10 cellular contexts compared by ENCODE assay signal in genomic region chr16:29641561-29641960, GRCh38. TPM values are rescaled to one million over a fixed set of nuclear protein-coding genes. Genes with fewer than 3 reads are reported as not detected.
DNase-seq lines count a peak whose midpoint lies in the region; ATAC-seq and TF ChIP-seq lines count a peak whose summit lies in the region.
"Had no signal": no experiment of that assay in that cellular context is flagged by ENCODE, and none has a peak within 500 bp of the region (broad histone marks: within the 10 kb centered on the region; RNA-seq: fewer than 3 reads in every experiment).

No MANE protein-coding gene starts in this region.

- H2AFZ ChIP-seq in H9 (ENCODE audit: low read length), result no peak overlapping the region

- no peak overlapping the region for H2BK120ac ChIP-seq in H9 (ENCODE audit: low read depth, low read length, poor library complexity, severe bottlenecking)

- H3K56ac ChIP-seq in H9 (ENCODE audit: insufficient read length, low read depth, low read length), result no peak overlapping the region

- H2BK5ac ChIP-seq in H9 (ENCODE audit: insufficient read length, low read length), result no peak overlapping the region

- no peak overlapping the region for H3K4ac ChIP-seq in H9 (ENCODE audit: low read depth, low read length)

- H3K79me1 ChIP-seq in H9 (ENCODE audit: insufficient read depth, low read depth, low read length, poor library complexity, severe bottlenecking), result no peaks in the 10 kb centered on the region

- no peak for DNase-seq in CD4-positive, alpha-beta T cell
- DNase-seq in H9 (no peak), WTC11 (ENCODE audit: low spot score) (no peak), mesothelial cell of epicardium (ENCODE audit: low spot score in 2 of 2, unreplicated experiment in 2 of 2) (no peak), NCI-H2081 treated with DMSO at 0.1 percent for 48 hours (lab: John Stamatoyannopoulos, UW) (no peak)
- no peak for DNase-seq in activated CD4-positive, alpha-beta T cell treated with anti-CD3 and anti-CD28 coated beads, Interleukin-2, amount 50 U/mL, for 4 hours
- no peak for DNase-seq in stimulated activated CD4-positive, alpha-beta T cell treated with anti-CD3 and anti-CD28 coated beads, Interleukin-4, amount 100 ng/mL, for 24 hours
- DNase-seq: effector CD4-positive, alpha-beta T cell; kidney glomerular epithelial cell had no signal

- H3K27ac ChIP-seq in CD4-positive, alpha-beta T cell (ENCODE audit: low read depth, low read length), result no peak overlapping the region
- H3K27ac ChIP-seq in H9 (ENCODE audit: insufficient read length, low read depth, low read length), result no peak overlapping the region

- H4K5ac ChIP-seq in H9 (ENCODE audit: insufficient read length, low read depth, low read length), result no peak overlapping the region

- no peaks in the 10 kb centered on the region for H3K23me2 ChIP-seq in H9 (ENCODE audit: insufficient read length, low read depth, low read length, poor library complexity, severe bottlenecking)

- POLR2A ChIA-PET in CD4-positive, alpha-beta T cell (lab: Charles Lee), result interaction anchor here (0.7 to 1.6 kb wide), 4 partner anchors 22 to 97 kb away, joined by 3 to 6 read pairs (median 4); partner anchors contain the start of gene SPN
- POLR2A ChIA-PET in WTC11 (lab: Charles Lee), result no interaction called here

- no peaks in the 10 kb centered on the region for H3K27me3 ChIP-seq in CD4-positive, alpha-beta T cell (ENCODE audit: control insufficient read depth, insufficient read depth, low read length)
- no peaks in the 10 kb centered on the region for H3K27me3 ChIP-seq in H9 (ENCODE audit: insufficient read depth, low read length)

- H3K36me3 Mint-ChIP-seq in CD4-positive, alpha-beta T cell (ENCODE audit: low read depth), result no peaks in the 10 kb centered on the region
- H3K36me3 Mint-ChIP-seq in H9 (ENCODE audit: insufficient read depth in 1 of 3, low read depth in 3 of 3), result no peaks in the 10 kb centered on the region
- no peaks in the 10 kb centered on the region for H3K36me3 Mint-ChIP-seq in WTC11
- no peaks in the 10 kb centered on the region for H3K36me3 Mint-ChIP-seq in mesothelial cell of epicardium

- H4K20me1 ChIP-seq in H9 (ENCODE audit: control insufficient read depth, insufficient read depth, insufficient read length), result no peaks in the 10 kb centered on the region

- TF ChIP-seq CTCF in CD4-positive, alpha-beta T cell (IDR thresholded peaks at IDR 0.05), result no peak
- TF ChIP-seq CTCF in H9 (conservative IDR thresholded peaks at IDR 0.05), result peak; percentile 36; the same call in 2 of the 3 replicates
- no peak for TF ChIP-seq CTCF in WTC11 (IDR thresholded peaks at IDR 0.05)
- no peak for TF ChIP-seq CTCF in mesothelial cell of epicardium (IDR thresholded peaks at IDR 0.05; ENCODE audit: unreplicated experiment)

- no peak overlapping the region for H4K8ac ChIP-seq in H9 (replicated peaks; ENCODE audit: insufficient read length, low read depth, low read length)

- no peak overlapping the region for H3K4me2 ChIP-seq in H9 (ENCODE audit: insufficient read depth, insufficient read length, low read length)

- peak; percentile 76 for ATAC-seq in CD4-positive, alpha-beta T cell (ENCODE audit: poor library complexity)
- ATAC-seq in WTC11 (no peak), HG02970 (IDR thresholded peaks at IDR 0.05; ENCODE audit: low FRiP score, unreplicated experiment) (no peak)

- H3K4me3 Mint-ChIP-seq in CD4-positive, alpha-beta T cell, result peak overlapping the region; percentile 15
- H3K4me3 Mint-ChIP-seq in H9 (no peak overlapping the region), WTC11 (no peak overlapping the region), mesothelial cell of epicardium (no peak overlapping the region)

- no peak overlapping the region for H2BK15ac ChIP-seq in H9 (ENCODE audit: low read depth, low read length)

- no peaks in the 10 kb centered on the region for H3K9me3 Mint-ChIP-seq in CD4-positive, alpha-beta T cell
- H3K9me3 Mint-ChIP-seq in H9, result no peaks in the 10 kb centered on the region
- peaks cover 5% of the 10 kb centered on the region; the same call in 1 of the 2 replicates for H3K9me3 Mint-ChIP-seq in WTC11
- no peaks in the 10 kb centered on the region for H3K9me3 Mint-ChIP-seq in mesothelial cell of epicardium

- H2AK5ac ChIP-seq in H9 (ENCODE audit: insufficient read length, low read length), result no peak overlapping the region

- no peak overlapping the region for H3K9ac ChIP-seq in H9 (ENCODE audit: extremely low read depth, insufficient read length, low read length)

- H3K27ac Mint-ChIP-seq in CD4-positive, alpha-beta T cell, result peak overlapping the region; percentile 44
- peak overlapping the region in 1 of 3 experiments; percentile 59; a peak in 1 of 7 replicates for H3K27ac Mint-ChIP-seq in H9
- peak overlapping the region; percentile 8; the same call in 1 of the 2 replicates for H3K27ac Mint-ChIP-seq in WTC11
- H3K27ac Mint-ChIP-seq in mesothelial cell of epicardium, result peak overlapping the region; percentile 7

- H3K27me3 Mint-ChIP-seq in CD4-positive, alpha-beta T cell, result no peaks in the 10 kb centered on the region
- H3K27me3 Mint-ChIP-seq in H9 (ENCODE audit: low read depth), result no peaks in the 10 kb centered on the region
- no peaks in the 10 kb centered on the region; the same call in 1 of the 2 replicates for H3K27me3 Mint-ChIP-seq in WTC11 (ENCODE audit: low read depth)
- H3K27me3 Mint-ChIP-seq in mesothelial cell of epicardium (ENCODE audit: low read depth), result no peaks in the 10 kb centered on the region

- no peak overlapping the region for H3K18ac ChIP-seq in H9 (ENCODE audit: insufficient read length, low read depth, low read length)

- H3K4me1 ChIP-seq in H9 (ENCODE audit: insufficient read depth, low read length), result no peaks in the 10 kb centered on the region

- CTCF ChIA-PET in CD4-positive, alpha-beta T cell (lab: Charles Lee), result interaction anchor here (1.0 to 1.1 kb wide), 2 partner anchors 59 to 72 kb away, joined by 4 to 6 read pairs; no protein-coding TSS in a partner anchor
- CTCF ChIA-PET in WTC11 (lab: Charles Lee), result interaction anchor here (0.6 to 1.3 kb wide), 9 partner anchors 36 to 149 kb away, joined by 3 to 8 read pairs (median 4); partner anchors contain the start of gene QPRT

- H3K4me1 Mint-ChIP-seq in CD4-positive, alpha-beta T cell (ENCODE audit: low read depth), result peaks cover 22% of the 10 kb centered on the region
- peaks cover 2 to 4% of the 10 kb centered on the region in 2 experiments for H3K4me1 Mint-ChIP-seq in H9
- H3K4me1 Mint-ChIP-seq in WTC11, result peaks cover 3% of the 10 kb centered on the region; the same call in 1 of the 2 replicates
- peaks cover 2% of the 10 kb centered on the region for H3K4me1 Mint-ChIP-seq in mesothelial cell of epicardium

- H2BK20ac ChIP-seq in H9 (ENCODE audit: low read depth, low read length, poor library complexity, severe bottlenecking), result no peak overlapping the region

- no peak overlapping the region for H3K23ac ChIP-seq in H9 (ENCODE audit: insufficient read length, low read depth, low read length)

- intact Hi-C loops in CD4-positive, alpha-beta T cell (cut with DNase I, micrococcal nuclease), result no loop called here

- no peak overlapping the region for H4K91ac ChIP-seq in H9 (ENCODE audit: insufficient read length, low read depth, low read length)

- H3T11ph ChIP-seq in H9 (ENCODE audit: low read length), result no peak overlapping the region

- WGBS in H9 (ENCODE audit: extremely low coverage, insufficient read length, low lambda C conversion rate), result no CpG with 5 or more reads among the region's 3 CpGs

- H2BK12ac ChIP-seq in H9 (ENCODE audit: insufficient read length, low read depth, low read length), result no peak overlapping the region

- no peak overlapping the region for H3K14ac ChIP-seq in H9 (ENCODE audit: insufficient read depth, low read length)

- H3K79me2 ChIP-seq in H9 (ENCODE audit: insufficient read depth, low read length), result no peaks in the 10 kb centered on the region

- H3K9me3 ChIP-seq in CD4-positive, alpha-beta T cell (ENCODE audit: control insufficient read depth, low read length), result no peaks in the 10 kb centered on the region
- H3K9me3 ChIP-seq in H9 (ENCODE audit: control insufficient read depth, low read depth, low read length), result no peaks in the 10 kb centered on the region

TF ChIP-seq in WTC11, 78 proteins besides CTCF, POLR2A, EP300 and RAD21 (continues in another document):
- TF ChIP-seq PREB (CRISPR knock-in tag; IDR thresholded peaks at IDR 0.05; ENCODE audit: borderline replicate concordance), result no peak
- no peak for TF ChIP-seq GABPB1 (CRISPR knock-in tag; IDR thresholded peaks at IDR 0.05)
- no peak for TF ChIP-seq ZNF423 (CRISPR knock-in tag; IDR thresholded peaks at IDR 0.05)

RNA-seq across cellular contexts. Expression of gene SPN, which starts 21.5 kb away (rescaled TPM):
- total RNA-seq in CD4-positive, alpha-beta T cell, result 10 to 100 TPM; 45.7 to 48.3 TPM
- total RNA-seq in H9 (2021) (0.77 and 1.1 TPM in 2 replicates), WTC11 (2021) (2.3 to 2.4 TPM (median 2.3 TPM) in 3 replicates), mesothelial cell of epicardium (0.38 to 0.63 TPM (median 0.57 TPM) in 3 replicates)

RNA-seq across cellular contexts. Expression of gene QPRT, which starts 37.4 kb away (rescaled TPM):
- under 1 TPM; 0.19 to 0.45 TPM for total RNA-seq in CD4-positive, alpha-beta T cell
- total RNA-seq in H9 (2021) (107 TPM in 2 replicates), WTC11 (2021) (138 to 187 TPM (median 182 TPM) in 3 replicates), mesothelial cell of epicardium (326 to 330 TPM (median 328 TPM) in 3 replicates)

Comparison
In these comparisons a context has a peak if more than half of its experiments do, and no peak if none do; other contexts are left out.
1. RNA of gene SPN, which starts 21.5 kb away (total RNA-seq): 45.7 to 48.3 TPM in CD4-positive, alpha-beta T cell; 2.3 to 2.4 TPM in WTC11, 0.77 to 1.1 TPM in H9 and 0.38 to 0.63 TPM in mesothelial cell of epicardium; every median in the first group is over 10 times any median in the second.
2. RNA of gene QPRT, which starts 37.4 kb away (total RNA-seq): 326 to 330 TPM in mesothelial cell of epicardium, 138 to 187 TPM in WTC11 and 107 TPM in H9; 0.19 to 0.45 TPM in CD4-positive, alpha-beta T cell; every median in the first group is over 10 times any median in the second.